1 cellular context compared by ENCODE assay signal in genomic region chr17:1628856-1629646, GRCh38.
TF ChIP-seq lines count a peak whose summit lies in the region.

No MANE protein-coding gene starts in this region.

TF ChIP-seq in K562, 482 proteins besides CTCF, POLR2A, EP300 and RAD21 (continued from another document and continues in another):
- no peak for TF ChIP-seq CBX3 (IDR thresholded peaks at IDR 0.05; ENCODE audit: borderline replicate concordance in 1 of 2, low read length in 2 of 2)
- TF ChIP-seq ZMIZ1 (IDR thresholded peaks at IDR 0.05; ENCODE audit: low read depth in 2 of 2, low read length in 2 of 2): no peak
- no peak for TF ChIP-seq ATF1 (CRISPR knock-in tag; IDR thresholded peaks at IDR 0.05)
- no peak for TF ChIP-seq ATF1 (tag; IDR thresholded peaks at IDR 0.05)
- TF ChIP-seq MTA2 (IDR thresholded peaks at IDR 0.05; ENCODE audit: low read depth): no peak
- no peak for TF ChIP-seq ZNF282 (CRISPR knock-in tag; IDR thresholded peaks at IDR 0.05)
- TF ChIP-seq ETV5 (CRISPR knock-in tag; IDR thresholded peaks at IDR 0.05; ENCODE audit: low read depth): no peak
- TF ChIP-seq MNT (conservative IDR thresholded peaks at IDR 0.05): 0 out of 4 replicates have a peak, but pooled peaks of 1 of the 2 experiments have one; percentile 7
- no peak for TF ChIP-seq FOXK1 (CRISPR knock-in tag; IDR thresholded peaks at IDR 0.05; ENCODE audit: borderline replicate concordance)
- peak; percentile 40 to 71; a peak in 2 of 4 replicates for TF ChIP-seq UBTF (IDR thresholded peaks at IDR 0.05; ENCODE audit: borderline replicate concordance in 1 of 2, low read depth in 2 of 2, low read length in 2 of 2)
- TF ChIP-seq, protein P1, sequence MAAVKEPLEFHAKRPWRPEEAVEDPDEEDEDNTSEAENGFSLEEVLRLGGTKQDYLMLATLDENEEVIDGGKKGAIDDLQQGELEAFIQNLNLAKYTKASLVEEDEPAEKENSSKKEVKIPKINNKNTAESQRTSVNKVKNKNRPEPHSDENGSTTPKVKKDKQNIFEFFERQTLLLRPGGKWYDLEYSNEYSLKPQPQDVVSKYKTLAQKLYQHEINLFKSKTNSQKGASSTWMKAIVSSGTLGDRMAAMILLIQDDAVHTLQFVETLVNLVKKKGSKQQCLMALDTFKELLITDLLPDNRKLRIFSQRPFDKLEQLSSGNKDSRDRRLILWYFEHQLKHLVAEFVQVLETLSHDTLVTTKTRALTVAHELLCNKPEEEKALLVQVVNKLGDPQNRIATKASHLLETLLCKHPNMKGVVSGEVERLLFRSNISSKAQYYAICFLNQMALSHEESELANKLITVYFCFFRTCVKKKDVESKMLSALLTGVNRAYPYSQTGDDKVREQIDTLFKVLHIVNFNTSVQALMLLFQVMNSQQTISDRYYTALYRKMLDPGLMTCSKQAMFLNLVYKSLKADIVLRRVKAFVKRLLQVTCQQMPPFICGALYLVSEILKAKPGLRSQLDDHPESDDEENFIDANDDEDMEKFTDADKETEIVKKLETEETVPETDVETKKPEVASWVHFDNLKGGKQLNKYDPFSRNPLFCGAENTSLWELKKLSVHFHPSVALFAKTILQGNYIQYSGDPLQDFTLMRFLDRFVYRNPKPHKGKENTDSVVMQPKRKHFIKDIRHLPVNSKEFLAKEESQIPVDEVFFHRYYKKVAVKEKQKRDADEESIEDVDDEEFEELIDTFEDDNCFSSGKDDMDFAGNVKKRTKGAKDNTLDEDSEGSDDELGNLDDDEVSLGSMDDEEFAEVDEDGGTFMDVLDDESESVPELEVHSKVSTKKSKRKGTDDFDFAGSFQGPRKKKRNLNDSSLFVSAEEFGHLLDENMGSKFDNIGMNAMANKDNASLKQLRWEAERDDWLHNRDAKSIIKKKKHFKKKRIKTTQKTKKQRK (IDR thresholded peaks at IDR 0.05; ENCODE audit: borderline replicate concordance, low read depth, low read length): no peak
- TF ChIP-seq HMG20B (CRISPR knock-in tag; IDR thresholded peaks at IDR 0.05): no peak
- TF ChIP-seq IRF2 (CRISPR knock-in tag; IDR thresholded peaks at IDR 0.05): no peak
- peak; percentile 43; the same call in 1 of the 2 replicates for TF ChIP-seq BCOR (IDR thresholded peaks at IDR 0.05)
- TF ChIP-seq MAZ (CRISPR knock-in tag; conservative IDR thresholded peaks at IDR 0.05 in 1 of 2, IDR thresholded peaks at IDR 0.05 in 1 of 2): peak; percentile 75 to 84
- no peak for TF ChIP-seq ARHGAP35 (IDR thresholded peaks at IDR 0.05; ENCODE audit: partially characterized antibody)
- peak; percentile 34 for TF ChIP-seq HMGN3 (IDR thresholded peaks at IDR 0.05; ENCODE audit: borderline replicate concordance, extremely low read depth, insufficient read length, low read depth, low read length)
- TF ChIP-seq ARID3B (CRISPR knock-in tag; IDR thresholded peaks at IDR 0.05; ENCODE audit: borderline replicate concordance): no peak
- TF ChIP-seq ZNF695 (CRISPR knock-in tag; IDR thresholded peaks at IDR 0.05): no peak
- no peak for TF ChIP-seq MECOM (CRISPR knock-in tag; IDR thresholded peaks at IDR 0.05)
- TF ChIP-seq CBFA2T2 (conservative IDR thresholded peaks at IDR 0.05): no peak
- no peak for TF ChIP-seq BMI1 (IDR thresholded peaks at IDR 0.05; ENCODE audit: low read length)
- 0 out of 2 replicates have a peak, but pooled peaks have one; percentile 15 for TF ChIP-seq RNF2 (IDR thresholded peaks at IDR 0.05)
- no peak for TF ChIP-seq ID3 (CRISPR knock-in tag; IDR thresholded peaks at IDR 0.05)
- no peak for TF ChIP-seq ID3 (tag; IDR thresholded peaks at IDR 0.05)
- no peak for TF ChIP-seq TGIF2 (CRISPR knock-in tag; IDR thresholded peaks at IDR 0.05)
- TF ChIP-seq, protein P2, sequence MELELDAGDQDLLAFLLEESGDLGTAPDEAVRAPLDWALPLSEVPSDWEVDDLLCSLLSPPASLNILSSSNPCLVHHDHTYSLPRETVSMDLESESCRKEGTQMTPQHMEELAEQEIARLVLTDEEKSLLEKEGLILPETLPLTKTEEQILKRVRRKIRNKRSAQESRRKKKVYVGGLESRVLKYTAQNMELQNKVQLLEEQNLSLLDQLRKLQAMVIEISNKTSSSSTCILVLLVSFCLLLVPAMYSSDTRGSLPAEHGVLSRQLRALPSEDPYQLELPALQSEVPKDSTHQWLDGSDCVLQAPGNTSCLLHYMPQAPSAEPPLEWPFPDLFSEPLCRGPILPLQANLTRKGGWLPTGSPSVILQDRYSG (tag; conservative IDR thresholded peaks at IDR 0.05; ENCODE audit: low read depth): no peak
- no peak for TF ChIP-seq TCF3 (CRISPR knock-in tag; IDR thresholded peaks at IDR 0.05)
- peak; percentile 31; the same call in 1 of the 2 replicates for TF ChIP-seq ILF3 (IDR thresholded peaks at IDR 0.05; ENCODE audit: borderline replicate concordance)
- no peak for TF ChIP-seq CEBPG (CRISPR knock-in tag; IDR thresholded peaks at IDR 0.05)
- no peak for TF ChIP-seq CEBPG (tag; conservative IDR thresholded peaks at IDR 0.05 in 1 of 2, IDR thresholded peaks at IDR 0.05 in 1 of 2)
- no peak for TF ChIP-seq ZNF609 (CRISPR knock-in tag; IDR thresholded peaks at IDR 0.05; ENCODE audit: borderline replicate concordance)
- TF ChIP-seq CXXC5 (CRISPR knock-in tag; IDR thresholded peaks at IDR 0.05): peak; percentile 79
- peak; percentile 67; the same call in 1 of the 2 replicates for TF ChIP-seq PHF8 (IDR thresholded peaks at IDR 0.05; ENCODE audit: borderline replicate concordance, low read length)
- no peak for TF ChIP-seq KAT8 (IDR thresholded peaks at IDR 0.05; ENCODE audit: low read depth)
- TF ChIP-seq ZNF778 (CRISPR knock-in tag; IDR thresholded peaks at IDR 0.05): no peak
- no peak for TF ChIP-seq ZNF324 (CRISPR knock-in tag; IDR thresholded peaks at IDR 0.05)
- no peak for TF ChIP-seq ZNF184 (CRISPR knock-in tag; IDR thresholded peaks at IDR 0.05)
- TF ChIP-seq, protein P3, sequence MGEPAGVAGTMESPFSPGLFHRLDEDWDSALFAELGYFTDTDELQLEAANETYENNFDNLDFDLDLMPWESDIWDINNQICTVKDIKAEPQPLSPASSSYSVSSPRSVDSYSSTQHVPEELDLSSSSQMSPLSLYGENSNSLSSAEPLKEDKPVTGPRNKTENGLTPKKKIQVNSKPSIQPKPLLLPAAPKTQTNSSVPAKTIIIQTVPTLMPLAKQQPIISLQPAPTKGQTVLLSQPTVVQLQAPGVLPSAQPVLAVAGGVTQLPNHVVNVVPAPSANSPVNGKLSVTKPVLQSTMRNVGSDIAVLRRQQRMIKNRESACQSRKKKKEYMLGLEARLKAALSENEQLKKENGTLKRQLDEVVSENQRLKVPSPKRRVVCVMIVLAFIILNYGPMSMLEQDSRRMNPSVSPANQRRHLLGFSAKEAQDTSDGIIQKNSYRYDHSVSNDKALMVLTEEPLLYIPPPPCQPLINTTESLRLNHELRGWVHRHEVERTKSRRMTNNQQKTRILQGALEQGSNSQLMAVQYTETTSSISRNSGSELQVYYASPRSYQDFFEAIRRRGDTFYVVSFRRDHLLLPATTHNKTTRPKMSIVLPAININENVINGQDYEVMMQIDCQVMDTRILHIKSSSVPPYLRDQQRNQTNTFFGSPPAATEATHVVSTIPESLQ (CRISPR knock-in tag; IDR thresholded peaks at IDR 0.05): no peak
- no peak for TF ChIP-seq NBN (IDR thresholded peaks at IDR 0.05; ENCODE audit: low read depth)
- no peak for TF ChIP-seq ZNF75A (CRISPR knock-in tag; IDR thresholded peaks at IDR 0.05)
- no peak for TF ChIP-seq MYNN (IDR thresholded peaks at IDR 0.05)
- no peak for TF ChIP-seq MYNN (CRISPR knock-in tag; IDR thresholded peaks at IDR 0.05)
- TF ChIP-seq TAF7 (tag; IDR thresholded peaks at IDR 0.05): no peak
